Comparison of ENCODE assay signal across 8 cellular contexts in genomic region chr1:229342305-229342901, GRCh38. TPM values are rescaled to one million over a fixed set of nuclear protein-coding genes. Genes with fewer than 3 reads are reported as not detected.
DNase-seq lines count a peak whose midpoint lies in the region; ATAC-seq, FAIRE-seq and TF ChIP-seq lines count a peak whose summit lies in the region.

No MANE protein-coding gene starts in this region.

- TF ChIP-seq CTCF in AG04449 (IDR thresholded peaks at IDR 0.05; ENCODE audit: insufficient read depth, low read length, missing control alignments) (no peak), kidney (IDR thresholded peaks at IDR 0.05; ENCODE audit: borderline replicate concordance, extremely low read depth, insufficient read depth) (no peak)

- H3K4me1 ChIP-seq in kidney (ENCODE audit: control insufficient read depth in 1 of 2, insufficient read depth in 1 of 2, low read depth in 1 of 2, low read length in 2 of 2) = peaks cover 0 to 6% of the 10 kb centered on the region in 2 donors

- intact Hi-C loops in kidney (cut with DNase I) = no loop called here

- ATAC-seq in GM18861 (IDR thresholded peaks at IDR 0.05; ENCODE audit: unreplicated experiment) (peak; percentile 45), HG03066 (IDR thresholded peaks at IDR 0.05; ENCODE audit: low read depth, unreplicated experiment) (peak; percentile 56)

- peak overlapping the region; percentile 71 to 81 for H3K27ac ChIP-seq in kidney (ENCODE audit: low read depth in 2 of 2, low read length in 2 of 2)

- POLR2A ChIA-PET in AG04449 (lab: Yijun Ruan, JAX) = no interaction called here

- CTCF ChIA-PET in AG04449 (lab: Yijun Ruan, JAX) = interaction anchor here (0.6 to 0.9 kb wide), 2 partner anchors 14 to 69 kb away, joined by 3 to 4 read pairs; no protein-coding TSS in a partner anchor

- no peaks in the 10 kb centered on the region for H3K9me3 ChIP-seq in kidney (ENCODE audit: control insufficient read depth in 1 of 2, low read length in 2 of 2)

- H3K9ac ChIP-seq in kidney (ENCODE audit: low read length in 2 of 2) = peak overlapping the region; percentile 22 to 34

- H3K36me3 ChIP-seq in kidney (ENCODE audit: control insufficient read depth in 1 of 2, insufficient read depth in 2 of 2, low read length in 2 of 2) = no peaks in the 10 kb centered on the region

- H3K4me3 ChIP-seq in AG04449 (ENCODE audit: low read depth, low read length) (peak overlapping the region; percentile 83), kidney (ENCODE audit: low read length in 2 of 2) (peak overlapping the region; percentile 56 to 65)

- no peak for DNase-seq in AG04449 (ENCODE audit: low read depth, low spot score)
- DNase-seq in NCI-H2171 treated with DMSO at 0.1 percent for 48 hours (lab: John Stamatoyannopoulos, UW) = peak; percentile 81
- DNase-seq in activated CD4-positive, CD25-positive, alpha-beta regulatory T cell treated with anti-CD3 and anti-CD28 coated beads, Interleukin-2, amount 50 U/mL, for 16 hours (ENCODE audit: low read depth, low spot score) = peak; percentile 66
- peak; percentile 83 for DNase-seq in central memory CD4-positive, alpha-beta T cell
- DNase-seq in kidney = peak; percentile 95
- peak; percentile 84 for DNase-seq in stimulated activated CD4-positive, alpha-beta T cell treated with anti-CD3 and anti-CD28 coated beads, Interleukin-15, amount 100 ng/mL, for 24 hours

- FAIRE-seq in kidney (lab: Jason Lieb, UNC) = no peak

RNA-seq across cellular contexts. Expression of gene CCSAP, which starts 0.4 kb away (rescaled TPM):
- 3.1 TPM for total RNA-seq in kidney
- 0.84 TPM for polyA plus RNA-seq in kidney (ENCODE audit: insufficient read depth, low read depth, low replicate concordance)
